In genomic region chr20:3172126-3172932, GRCh38 we compare ENCODE assay signal across 8 cellular contexts. TPM values are rescaled to one million over a fixed set of nuclear protein-coding genes. Genes with fewer than 3 reads are reported as not detected.
DNase-seq lines count a peak whose midpoint lies in the region; ATAC-seq and TF ChIP-seq lines count a peak whose summit lies in the region.

No MANE protein-coding gene starts in this region.

- intact Hi-C loops in lower lobe of right lung (cut with DNase I) (no loop called here), transverse colon (cut with DNase I; ENCODE audit: low total_unique reads) (no loop called here)

- no peak for ATAC-seq in activated T-cell treated with anti-CD3 and anti-CD28 coated beads, Interleukin-2, amount 50 U/mL, for 72 hours (replicated peaks in 1 of 2)
- no peak for ATAC-seq in lower lobe of right lung

- no peak overlapping the region for H3K27ac ChIP-seq in lower lobe of right lung
- peak overlapping the region in 1 of 4 donors; percentile 63 for H3K27ac ChIP-seq in transverse colon

- no peak for TF ChIP-seq EP300 in transverse colon (IDR thresholded peaks at IDR 0.05; ENCODE audit: low read depth)

- no peaks in the 10 kb centered on the region for H3K36me3 ChIP-seq in lower lobe of right lung
- H3K36me3 ChIP-seq in transverse colon: no peaks in the 10 kb centered on the region

- H3K27me3 ChIP-seq in lower lobe of right lung (ENCODE audit: low read depth) (peaks cover 7% of the 10 kb centered on the region), transverse colon (peaks cover 47% of the 10 kb centered on the region)

- peaks cover 19% of the 10 kb centered on the region for H3K4me1 ChIP-seq in lower lobe of right lung
- H3K4me1 ChIP-seq in transverse colon: peaks cover 6 to 34% (median 19%) of the 10 kb centered on the region in 4 donors

- H3K9me3 ChIP-seq in lower lobe of right lung: no peaks in the 10 kb centered on the region
- no peaks in the 10 kb centered on the region for H3K9me3 ChIP-seq in transverse colon

- TF ChIP-seq CTCF in astrocyte of the spinal cord (IDR thresholded peaks at IDR 0.05; ENCODE audit: low read depth, low read length) (no peak), lower lobe of right lung (IDR thresholded peaks at IDR 0.05) (no peak), transverse colon (IDR thresholded peaks at IDR 0.05) (no peak)

- peak overlapping the region; percentile 78 to 88 for H3K4me3 Mint-ChIP-seq in activated T-cell treated with anti-CD3 and anti-CD28 coated beads, Interleukin-2, amount 50 U/mL, for 72 hours

- no peak overlapping the region for H3K27ac Mint-ChIP-seq in activated T-cell treated with anti-CD3 and anti-CD28 coated beads, Interleukin-2, amount 50 U/mL, for 72 hours

- in situ Hi-C loops in astrocyte of the spinal cord (cut with HindIII; ENCODE audit: low sequenced_read_pairs): no loop called here
- in situ Hi-C loops in transverse colon (cut with MboI; ENCODE audit: low pct_ligation_motif_present in 1 of 4, low pct_unique_long_range_greater_than_20kb in 1 of 4, low sequenced_read_pairs in 3 of 4): no loop called here

- peaks cover 5% of the 10 kb centered on the region for H3K4me1 Mint-ChIP-seq in activated T-cell treated with anti-CD3 and anti-CD28 coated beads, Interleukin-2, amount 50 U/mL, for 72 hours (ENCODE audit: low read depth)

- H3K27me3 Mint-ChIP-seq in activated T-cell treated with anti-CD3 and anti-CD28 coated beads, Interleukin-2, amount 50 U/mL, for 72 hours (ENCODE audit: low read depth): peaks cover 39% of the 10 kb centered on the region

- TF ChIP-seq POLR2A in transverse colon (IDR thresholded peaks at IDR 0.05): no peak

- CTCF ChIA-PET in HEK293T (lab: Yijun Ruan, JAX): interaction anchor here (0.6 to 0.7 kb wide), 2 partner anchors 12 to 98 kb away, joined by 3 to 4 read pairs; no protein-coding TSS in a partner anchor

- 35 to 71% methylated on average over 1 to 5 of the region's 5 CpGs for WGBS in transverse colon (ENCODE audit: low coverage in 1 of 2), 2 donors

- POLR2A ChIA-PET in HEK293T (lab: Yijun Ruan, JAX): interaction anchor here (1.8 to 2.9 kb wide), 3 partner anchors 11 to 13 kb away, joined by 4 to 13 read pairs (median 13); partner anchors contain the start of genes FASTKD5 and UBOX5

- no peaks in the 10 kb centered on the region for H3K36me3 Mint-ChIP-seq in activated T-cell treated with anti-CD3 and anti-CD28 coated beads, Interleukin-2, amount 50 U/mL, for 72 hours (ENCODE audit: insufficient read depth in 2 of 2)

- no peaks in the 10 kb centered on the region for H3K9me3 Mint-ChIP-seq in activated T-cell treated with anti-CD3 and anti-CD28 coated beads, Interleukin-2, amount 50 U/mL, for 72 hours

- no peak for DNase-seq in activated T-cell treated with anti-CD3 and anti-CD28 coated beads, Interleukin-2, amount 50 U/mL, for 72 hours
- DNase-seq in activated T-cell treated with anti-CD3 and anti-CD28 coated beads for 4 hours (no peak), astrocyte of the spinal cord (ENCODE audit: low read depth, low spot score) (no peak), lower lobe of right lung (no peak), transverse colon (no peak), NCI-H526 (lab: John Stamatoyannopoulos, UW) (no peak), HEK293T (ENCODE audit: extremely low spot score) (no peak), SHP77 (lab: John Stamatoyannopoulos, UW) (no peak)

- H3K4me3 ChIP-seq in astrocyte of the spinal cord (ENCODE audit: low read depth, low read length) (peak overlapping the region; percentile 72), lower lobe of right lung (peak overlapping the region; percentile 92), transverse colon (peak overlapping the region in 3 of 4 donors; percentile 78 to 98 (median 83))

TF ChIP-seq in HEK293T, 16 proteins besides CTCF, POLR2A, EP300 and RAD21:
- TF ChIP-seq FOXK2 (IDR thresholded peaks at IDR 0.05): no peak
- no peak for TF ChIP-seq LEF1 (IDR thresholded peaks at IDR 0.05; ENCODE audit: borderline replicate concordance)
- no peak for TF ChIP-seq SP1 (IDR thresholded peaks at IDR 0.05)
- no peak for TF ChIP-seq FOXM1 (IDR thresholded peaks at IDR 0.05; ENCODE audit: borderline replicate concordance)
- TF ChIP-seq ELF4 (IDR thresholded peaks at IDR 0.05): no peak
- no peak for TF ChIP-seq ZNF384 (IDR thresholded peaks at IDR 0.05)
- TF ChIP-seq TARDBP (IDR thresholded peaks at IDR 0.05): no peak
- no peak for TF ChIP-seq ARNT (IDR thresholded peaks at IDR 0.05)
- TF ChIP-seq SUZ12 (IDR thresholded peaks at IDR 0.05): no peak
- no peak for TF ChIP-seq NFRKB (IDR thresholded peaks at IDR 0.05)
- no peak for TF ChIP-seq PKNOX1 (IDR thresholded peaks at IDR 0.05)
- no peak for TF ChIP-seq BHLHE40 (IDR thresholded peaks at IDR 0.05; ENCODE audit: borderline replicate concordance)
- no peak for TF ChIP-seq CTBP1 (IDR thresholded peaks at IDR 0.05; ENCODE audit: borderline replicate concordance)
- TF ChIP-seq FOXA1 (IDR thresholded peaks at IDR 0.05): no peak
- TF ChIP-seq L3MBTL2 (conservative IDR thresholded peaks at IDR 0.05): no peak
- no peak for TF ChIP-seq HDGF (IDR thresholded peaks at IDR 0.05; ENCODE audit: borderline replicate concordance)
TF ChIP-seq in HEK293T: peak in this region for 0.

RNA-seq across cellular contexts. Expression of gene LZTS3, which starts 1.0 kb away (rescaled TPM):
- 1 to 10 TPM; 3.1 to 3.5 TPM for total RNA-seq in activated T-cell treated with anti-CD3 and anti-CD28 coated beads, Interleukin-2, amount 50 U/mL, for 72 hours
- total RNA-seq in lower lobe of right lung: 18.5 TPM
- 10 to 100 TPM in 2 of 4 donors, 1 to 10 TPM in 2; 9.0 to 13.5 (median 9.7) TPM for total RNA-seq in transverse colon

RNA-seq across cellular contexts. Expression of gene FASTKD5, which starts 12.7 kb away (rescaled TPM):
- 10 to 100 TPM; 22.1 to 22.6 TPM for total RNA-seq in activated T-cell treated with anti-CD3 and anti-CD28 coated beads, Interleukin-2, amount 50 U/mL, for 72 hours
- total RNA-seq in lower lobe of right lung (16.4 TPM), transverse colon (10 to 100 TPM in 2 of 4 donors, 1 to 10 TPM in 2; 1.9 to 18.6 (median 9.8) TPM)

RNA-seq across cellular contexts. Expression of gene UBOX5, which starts 12.7 kb away (rescaled TPM):
- 1 to 10 TPM; 7.8 to 9.6 TPM for total RNA-seq in activated T-cell treated with anti-CD3 and anti-CD28 coated beads, Interleukin-2, amount 50 U/mL, for 72 hours
- 5.8 TPM for total RNA-seq in lower lobe of right lung
- 10 to 100 TPM in 2 of 4 donors, 1 to 10 TPM in 2; 5.7 to 17.9 (median 11.7) TPM for total RNA-seq in transverse colon

RNA-seq across cellular contexts. Expression of gene DDRGK1, which starts 32.2 kb away (rescaled TPM):
- 10 to 100 TPM; 83.6 to 89.3 TPM for total RNA-seq in activated T-cell treated with anti-CD3 and anti-CD28 coated beads, Interleukin-2, amount 50 U/mL, for 72 hours
- total RNA-seq in lower lobe of right lung (89.8 TPM), transverse colon (10 to 100 TPM; 47.0 to 85.6 (median 80.4) TPM)

RNA-seq across cellular contexts. Expression of gene ITPA, which starts 37.0 kb away (rescaled TPM):
- total RNA-seq in activated T-cell treated with anti-CD3 and anti-CD28 coated beads, Interleukin-2, amount 50 U/mL, for 72 hours: 10 to 100 TPM; 66.0 to 67.0 TPM
- total RNA-seq in lower lobe of right lung (40.9 TPM), transverse colon (10 to 100 TPM; 15.0 to 95.7 (median 39.6) TPM)
